Comparison of ENCODE assay signal across 16 cellular contexts in the genomic region with DNA sequence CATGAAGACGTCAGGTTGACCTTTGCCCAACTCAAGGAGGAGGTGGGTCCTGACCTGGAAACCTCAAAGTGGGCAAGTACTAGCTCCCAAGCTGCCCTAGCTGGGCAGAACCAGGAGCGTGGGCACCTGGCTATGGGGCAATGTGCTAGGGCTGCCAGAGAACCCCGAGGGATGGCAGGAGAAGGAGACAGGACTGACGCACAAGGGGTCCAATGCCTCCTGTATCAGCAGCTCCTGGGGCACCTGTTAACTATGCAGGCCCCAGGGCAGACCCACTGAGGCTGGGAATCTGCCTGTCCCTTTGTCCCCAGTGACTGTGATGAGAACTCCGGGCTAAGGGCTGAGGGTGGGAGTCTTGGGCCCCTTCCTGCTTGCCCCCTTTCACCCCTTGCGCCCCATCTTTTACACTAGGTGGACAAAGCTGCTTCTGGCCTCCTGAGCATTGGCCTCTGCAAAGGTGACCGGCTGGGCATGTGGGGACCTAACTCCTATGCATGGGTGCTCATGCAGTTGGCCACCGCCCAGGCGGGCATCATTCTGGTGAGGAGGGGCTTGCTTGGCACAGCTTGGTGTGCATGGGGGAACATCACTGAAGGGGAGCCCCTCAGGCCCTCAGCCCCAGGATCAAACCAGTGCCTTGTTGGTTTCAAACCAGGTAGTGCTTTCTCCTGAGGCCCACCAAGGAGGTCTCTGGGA. TPM values are rescaled to one million over a fixed set of nuclear protein-coding genes. Genes with fewer than 3 reads are reported as not detected.
DNase-seq lines count a peak whose midpoint lies in the region; ATAC-seq and TF ChIP-seq lines count a peak whose summit lies in the region.
"Had no signal": no experiment of that assay in that cellular context is flagged by ENCODE, and none has a peak within 500 bp of the region (broad histone marks: within the 10 kb centered on the region; RNA-seq: fewer than 3 reads in every experiment).

No MANE protein-coding gene starts in this region.

- no peaks in the 10 kb centered on the region for H3K4me1 Mint-ChIP-seq in activated naive CD4-positive, alpha-beta T cell treated with anti-CD3 and anti-CD28 coated beads, Interleukin-2, amount 10 ng/mL, durations not matched to agents 7 days and 5 days
- no peaks in the 10 kb centered on the region for H3K4me1 Mint-ChIP-seq in activated naive CD4-positive, alpha-beta T cell treated with anti-CD3 and anti-CD28 coated beads for 36 hours (ENCODE audit: low read depth)

- no peak overlapping the region for H3K4me3 ChIP-seq in H7 (ENCODE audit: insufficient read depth, low read depth, low read length)
- H3K4me3 ChIP-seq in sigmoid colon = no peak overlapping the region

- TF ChIP-seq CTCF in sigmoid colon (IDR thresholded peaks at IDR 0.05) = no peak

- DNase-seq in activated naive CD4-positive, alpha-beta T cell treated with anti-CD3 and anti-CD28 coated beads, Interleukin-2, amount 10 ng/mL, durations not matched to agents 7 days and 5 days = peak; percentile 8
- DNase-seq in activated naive CD4-positive, alpha-beta T cell treated with anti-CD3 and anti-CD28 coated beads for 36 hours = no peak
- DNase-seq in H7 = peak; percentile 16
- peak; percentile 49 for DNase-seq in sigmoid colon
- DNase-seq in hypothalamus (lab: John Stamatoyannopoulos, UW) = no peak
- DNase-seq: AML-193; Caco-2; CD4-positive, alpha-beta T cell; HCEC 1CT; KBM-7 had no signal

- H3K27me3 ChIP-seq in H7 (ENCODE audit: control insufficient read depth, insufficient read depth, low read length) (no peaks in the 10 kb centered on the region), sigmoid colon (no peaks in the 10 kb centered on the region)

- CTCF ChIA-PET in activated naive CD4-positive, alpha-beta T cell treated with anti-CD3 and anti-CD28 coated beads, Interleukin-2, amount 10 ng/mL, durations not matched to agents 7 days and 5 days (lab: Charles Lee) = no interaction called here
- CTCF ChIA-PET in activated naive CD4-positive, alpha-beta T cell treated with anti-CD3 and anti-CD28 coated beads for 36 hours (lab: Charles Lee) = interaction anchor here (1.0 kb wide), 1 partner anchor 17 kb away, joined by 3 read pairs; the partner anchor contains the start of gene RSAD1

- peaks cover 13% of the 10 kb centered on the region for H3K27me3 Mint-ChIP-seq in activated naive CD4-positive, alpha-beta T cell treated with anti-CD3 and anti-CD28 coated beads, Interleukin-2, amount 10 ng/mL, durations not matched to agents 7 days and 5 days
- no peaks in the 10 kb centered on the region for H3K27me3 Mint-ChIP-seq in activated naive CD4-positive, alpha-beta T cell treated with anti-CD3 and anti-CD28 coated beads for 36 hours (ENCODE audit: low read depth)

- H3K9me3 Mint-ChIP-seq in activated naive CD4-positive, alpha-beta T cell treated with anti-CD3 and anti-CD28 coated beads, Interleukin-2, amount 10 ng/mL, durations not matched to agents 7 days and 5 days = no peaks in the 10 kb centered on the region
- H3K9me3 Mint-ChIP-seq in activated naive CD4-positive, alpha-beta T cell treated with anti-CD3 and anti-CD28 coated beads for 36 hours = no peaks in the 10 kb centered on the region
- H3K9me3 Mint-ChIP-seq: CD4-positive, alpha-beta T cell had no signal

- TF ChIP-seq EP300 in sigmoid colon (IDR thresholded peaks at IDR 0.05) = no peak

- no peak overlapping the region for H3K27ac Mint-ChIP-seq in activated naive CD4-positive, alpha-beta T cell treated with anti-CD3 and anti-CD28 coated beads, Interleukin-2, amount 10 ng/mL, durations not matched to agents 7 days and 5 days
- H3K27ac Mint-ChIP-seq in activated naive CD4-positive, alpha-beta T cell treated with anti-CD3 and anti-CD28 coated beads for 36 hours = no peak overlapping the region
- H3K27ac Mint-ChIP-seq: CD4-positive, alpha-beta T cell had no signal

- intact Hi-C loops in activated naive CD4-positive, alpha-beta T cell treated with anti-CD3 and anti-CD28 coated beads for 36 hours (cut with micrococcal nuclease) = no loop called here
- intact Hi-C loops in sigmoid colon (cut with DNase I) = no loop called here

- 92 to 95% methylated on average over 9 of the region's 9 CpGs for WGBS in sigmoid colon, 2 donors

- no peaks in the 10 kb centered on the region for H3K36me3 Mint-ChIP-seq in activated naive CD4-positive, alpha-beta T cell treated with anti-CD3 and anti-CD28 coated beads, Interleukin-2, amount 10 ng/mL, durations not matched to agents 7 days and 5 days
- H3K36me3 Mint-ChIP-seq in activated naive CD4-positive, alpha-beta T cell treated with anti-CD3 and anti-CD28 coated beads for 36 hours (ENCODE audit: low read depth) = no peaks in the 10 kb centered on the region

- no peak overlapping the region for H3K27ac ChIP-seq in sigmoid colon
- H3K27ac ChIP-seq: C4-2B had no signal

- no peak for TF ChIP-seq POLR2A in sigmoid colon (IDR thresholded peaks at IDR 0.05)

- H3K9me3 ChIP-seq in sigmoid colon = no peaks in the 10 kb centered on the region
- H3K9me3 ChIP-seq: Caco-2 had no signal

- H3K36me3 ChIP-seq in H7 (replicated peaks; ENCODE audit: control insufficient read depth, insufficient read depth, low read length) (no peaks in the 10 kb centered on the region), sigmoid colon (no peaks in the 10 kb centered on the region)

- H3K4me3 Mint-ChIP-seq in activated naive CD4-positive, alpha-beta T cell treated with anti-CD3 and anti-CD28 coated beads, Interleukin-2, amount 10 ng/mL, durations not matched to agents 7 days and 5 days = no peak overlapping the region
- H3K4me3 Mint-ChIP-seq in activated naive CD4-positive, alpha-beta T cell treated with anti-CD3 and anti-CD28 coated beads for 36 hours = no peak overlapping the region
- H3K4me3 Mint-ChIP-seq: CD4-positive, alpha-beta T cell; IgD-negative memory B cell had no signal

- H3K4me1 ChIP-seq in sigmoid colon = no peaks in the 10 kb centered on the region

- no peak for ATAC-seq in GM21786 (IDR thresholded peaks at IDR 0.05; ENCODE audit: unreplicated experiment)

RNA-seq across cellular contexts. Expression of gene CHAD, which starts 7.7 kb away (rescaled TPM):
- not detected for total RNA-seq in activated naive CD4-positive, alpha-beta T cell treated with anti-CD3 and anti-CD28 coated beads for 36 hours
- total RNA-seq in H7 (2014; rRNA removed; shearing (Covaris generic)) = not detected in 2 replicates
- total RNA-seq in sigmoid colon = not detected
- polyA plus RNA-seq in sigmoid colon = 1 to 10 TPM; 3.7 to 7.2 (median 4.4) TPM
- total RNA-seq: A172; Caco-2; CD4-positive, alpha-beta T cell; H4 had no signal
- polyA plus RNA-seq: BJ had no signal

RNA-seq across cellular contexts. Expression of gene RSAD1, which starts 17.7 kb away (rescaled TPM):
- total RNA-seq in activated naive CD4-positive, alpha-beta T cell treated with anti-CD3 and anti-CD28 coated beads for 36 hours = 10 to 100 TPM; 39.2 to 40.4 TPM
- 28.4 and 38.1 TPM in 2 replicates for total RNA-seq in H7 (2014; rRNA removed; shearing (Covaris generic))
- total RNA-seq in sigmoid colon = 10 to 100 TPM; 18.6 to 27.4 (median 22.7) TPM
- polyA plus RNA-seq in sigmoid colon = 10 to 100 TPM; 22.4 to 33.6 (median 25.2) TPM

RNA-seq across cellular contexts. Expression of gene ACSF2, which starts 35.0 kb away (rescaled TPM):
- 10 to 100 TPM; 19.7 to 20.7 TPM for total RNA-seq in activated naive CD4-positive, alpha-beta T cell treated with anti-CD3 and anti-CD28 coated beads for 36 hours
- 14.8 and 16.2 TPM in 2 replicates for total RNA-seq in H7 (2014; rRNA removed; shearing (Covaris generic))
- total RNA-seq in sigmoid colon = 10 to 100 TPM in 2 of 4 donors, 1 to 10 TPM in 2; 8.2 to 28.5 (median 11.0) TPM
- polyA plus RNA-seq in sigmoid colon = 10 to 100 TPM; 49.9 to 61.7 (median 54.3) TPM

RNA-seq across cellular contexts. Expression of gene MYCBPAP, which starts 47.3 kb away (rescaled TPM):
- 1 to 10 TPM; 5.5 to 5.8 TPM for total RNA-seq in activated naive CD4-positive, alpha-beta T cell treated with anti-CD3 and anti-CD28 coated beads for 36 hours
- 0.62 and 3.2 TPM in 2 replicates for total RNA-seq in H7 (2014; rRNA removed; shearing (Covaris generic))
- total RNA-seq in sigmoid colon = 1 to 10 TPM in 3 of 4 donors, under 1 TPM in 1; 0.36 to 2.5 (median 1.7) TPM
- 1 to 10 TPM in 1 of 3 donors, under 1 TPM in 1, not detected in 1; 0.23 to 2.1 TPM for polyA plus RNA-seq in sigmoid colon
- total RNA-seq: A172, H4 had no signal

Comparison
In these comparisons a context has a peak if more than half of its experiments do, and no peak if none do; other contexts are left out.
1. DNase-seq: peak in activated naive CD4-positive, alpha-beta T cell treated with anti-CD3 and anti-CD28 coated beads, Interleukin-2, amount 10 ng/mL, durations not matched to agents 7 days and 5 days (single experiment), H7 (single experiment) and sigmoid colon (single experiment); none in activated naive CD4-positive, alpha-beta T cell treated with anti-CD3 and anti-CD28 coated beads for 36 hours (single experiment) and hypothalamus (0 of 51).